Comparison of ENCODE assay signal across 1 cellular context in the genomic region with DNA sequence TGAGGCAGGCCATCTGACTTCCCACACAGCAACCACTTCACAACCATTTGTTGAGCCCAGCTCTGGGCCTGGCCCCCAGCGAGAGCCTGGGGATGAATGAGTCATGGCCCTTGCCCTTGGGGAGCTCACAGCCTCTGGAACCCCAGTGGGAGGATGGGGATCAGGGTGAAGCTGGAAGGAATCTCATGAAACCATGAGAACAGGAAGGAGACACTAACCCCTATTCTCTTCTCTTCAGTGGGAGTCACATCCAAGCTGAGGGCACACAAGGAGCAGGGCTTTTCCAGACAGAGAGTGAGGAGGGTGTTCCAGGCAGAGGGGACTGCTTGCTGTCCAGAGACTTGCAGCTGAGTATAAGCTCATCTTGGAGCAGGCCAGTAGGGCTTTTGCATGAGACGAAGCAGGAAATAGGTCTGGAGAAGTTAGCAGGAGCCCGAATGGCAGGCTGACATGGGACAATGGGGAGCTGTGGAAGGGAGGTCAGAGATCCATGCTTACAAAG.
TF ChIP-seq lines count a peak whose summit lies in the region.

No MANE protein-coding gene starts in this region.

TF ChIP-seq in WTC11, 78 proteins besides CTCF, POLR2A, EP300 and RAD21 (continued from another document):
- TF ChIP-seq, protein P1, sequence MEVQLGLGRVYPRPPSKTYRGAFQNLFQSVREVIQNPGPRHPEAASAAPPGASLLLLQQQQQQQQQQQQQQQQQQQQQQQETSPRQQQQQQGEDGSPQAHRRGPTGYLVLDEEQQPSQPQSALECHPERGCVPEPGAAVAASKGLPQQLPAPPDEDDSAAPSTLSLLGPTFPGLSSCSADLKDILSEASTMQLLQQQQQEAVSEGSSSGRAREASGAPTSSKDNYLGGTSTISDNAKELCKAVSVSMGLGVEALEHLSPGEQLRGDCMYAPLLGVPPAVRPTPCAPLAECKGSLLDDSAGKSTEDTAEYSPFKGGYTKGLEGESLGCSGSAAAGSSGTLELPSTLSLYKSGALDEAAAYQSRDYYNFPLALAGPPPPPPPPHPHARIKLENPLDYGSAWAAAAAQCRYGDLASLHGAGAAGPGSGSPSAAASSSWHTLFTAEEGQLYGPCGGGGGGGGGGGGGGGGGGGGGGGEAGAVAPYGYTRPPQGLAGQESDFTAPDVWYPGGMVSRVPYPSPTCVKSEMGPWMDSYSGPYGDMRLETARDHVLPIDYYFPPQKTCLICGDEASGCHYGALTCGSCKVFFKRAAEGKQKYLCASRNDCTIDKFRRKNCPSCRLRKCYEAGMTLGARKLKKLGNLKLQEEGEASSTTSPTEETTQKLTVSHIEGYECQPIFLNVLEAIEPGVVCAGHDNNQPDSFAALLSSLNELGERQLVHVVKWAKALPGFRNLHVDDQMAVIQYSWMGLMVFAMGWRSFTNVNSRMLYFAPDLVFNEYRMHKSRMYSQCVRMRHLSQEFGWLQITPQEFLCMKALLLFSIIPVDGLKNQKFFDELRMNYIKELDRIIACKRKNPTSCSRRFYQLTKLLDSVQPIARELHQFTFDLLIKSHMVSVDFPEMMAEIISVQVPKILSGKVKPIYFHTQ (CRISPR knock-in tag; IDR thresholded peaks at IDR 0.05), result no peak
- TF ChIP-seq JUN (CRISPR knock-in tag; IDR thresholded peaks at IDR 0.05) (0 out of 2 replicates have a peak, but pooled peaks have one; percentile 19), ZNF138 (CRISPR knock-in tag; conservative IDR thresholded peaks at IDR 0.05) (no peak), TCF7 (CRISPR knock-in tag; IDR thresholded peaks at IDR 0.05; ENCODE audit: low read depth) (no peak)
TF ChIP-seq in WTC11: peak in this region for 1.
